Comparison of ENCODE assay signal across 8 cellular contexts in genomic region chr6:28355743-28356665, GRCh38. TPM values are rescaled to one million over a fixed set of nuclear protein-coding genes. Genes with fewer than 3 reads are reported as not detected.
DNase-seq lines count a peak whose midpoint lies in the region; ATAC-seq and TF ChIP-seq lines count a peak whose summit lies in the region.

No MANE protein-coding gene starts in this region.

- H3K4me2 ChIP-seq in BLaER1, result peak overlapping the region; percentile 75
- H3K4me2 ChIP-seq in OCI-LY3 (ENCODE audit: low read length), result peak overlapping the region; percentile 96

- TF ChIP-seq POLR2A in erythroblast (IDR thresholded peaks at IDR 0.05; ENCODE audit: low read length), result peak; percentile 34

- H3K4me3 Mint-ChIP-seq in stimulated activated naive B cell treated with anti-CD40 and anti-IgM and Interleukin-4, amounts not matched to agents 10 μg/mL and 1 μg/mL and 100 μg/mL, for 72 hours, result peak overlapping the region; percentile 89 to 91

- H3K27me3 ChIP-seq in BLaER1 (no peaks in the 10 kb centered on the region), OCI-LY3 (ENCODE audit: low read depth, low read length) (no peaks in the 10 kb centered on the region), mononuclear cell (ENCODE audit: insufficient read depth, low read length) (no peaks in the 10 kb centered on the region)

- peak; percentile 66 for ATAC-seq in GM19372 (IDR thresholded peaks at IDR 0.05; ENCODE audit: low read depth, unreplicated experiment)
- ATAC-seq in stimulated activated naive B cell treated with anti-CD40 and anti-IgM and Interleukin-4, amounts not matched to agents 10 μg/mL and 1 μg/mL and 100 μg/mL, for 72 hours (replicated peaks), result peak; percentile 84 to 85

- H3K9me3 ChIP-seq in BLaER1 (peaks cover 17% of the 10 kb centered on the region), OCI-LY3 (ENCODE audit: insufficient read depth, low read length) (no peaks in the 10 kb centered on the region), mononuclear cell (ENCODE audit: low read depth, low read length) (no peaks in the 10 kb centered on the region)

- peaks cover 4 to 10% of the 10 kb centered on the region in 2 donors for H3K36me3 Mint-ChIP-seq in stimulated activated naive B cell treated with anti-CD40 and anti-IgM and Interleukin-4, amounts not matched to agents 10 μg/mL and 1 μg/mL and 100 μg/mL, for 72 hours

- H3K27me3 Mint-ChIP-seq in stimulated activated naive B cell treated with anti-CD40 and anti-IgM and Interleukin-4, amounts not matched to agents 10 μg/mL and 1 μg/mL and 100 μg/mL, for 72 hours, result no peaks in the 10 kb centered on the region

- H3K36me3 ChIP-seq in BLaER1 (peaks cover 35% of the 10 kb centered on the region), OCI-LY3 (replicated peaks; ENCODE audit: low read depth, low read length) (peaks cover 6% of the 10 kb centered on the region)

- peak overlapping the region; percentile 67 for H3K9ac ChIP-seq in BLaER1
- peak overlapping the region; percentile 48; the same call in 1 of the 2 replicates for H3K9ac ChIP-seq in OCI-LY3 (ENCODE audit: low read length)

- peak overlapping the region; percentile 71 for H3K27ac Mint-ChIP-seq in stimulated activated naive B cell treated with anti-CD40 and anti-IgM and Interleukin-4, amounts not matched to agents 10 μg/mL and 1 μg/mL and 100 μg/mL, for 72 hours

- H3K4me3 ChIP-seq in BLaER1 (peak overlapping the region; percentile 65), OCI-LY3 (ENCODE audit: low read length) (peak overlapping the region; percentile 85), mononuclear cell (ENCODE audit: low read length) (peak overlapping the region; percentile 65)

- peaks cover 16 to 51% of the 10 kb centered on the region in 2 donors for H3K4me1 Mint-ChIP-seq in stimulated activated naive B cell treated with anti-CD40 and anti-IgM and Interleukin-4, amounts not matched to agents 10 μg/mL and 1 μg/mL and 100 μg/mL, for 72 hours

- H3K27ac ChIP-seq in BLaER1 (peak overlapping the region; percentile 23; the same call in 1 of the 2 replicates), OCI-LY3 (ENCODE audit: low read length) (no peak overlapping the region)

- TF ChIP-seq RAD21 in Ishikawa (IDR thresholded peaks at IDR 0.05; ENCODE audit: low read depth), result peak; percentile 81

- peaks cover 0 to 2% of the 10 kb centered on the region in 2 donors for H3K9me3 Mint-ChIP-seq in stimulated activated naive B cell treated with anti-CD40 and anti-IgM and Interleukin-4, amounts not matched to agents 10 μg/mL and 1 μg/mL and 100 μg/mL, for 72 hours

- 0 out of 2 replicates have a peak overlapping the region, but pooled peaks have one; percentile 21 for H2AFZ ChIP-seq in OCI-LY3 (ENCODE audit: low read depth, low read length)

- no peak for TF ChIP-seq EP300 in Ishikawa (IDR thresholded peaks at IDR 0.05; ENCODE audit: borderline replicate concordance)

- H4K20me1 ChIP-seq in BLaER1 (peaks cover 7% of the 10 kb centered on the region; the same call in 1 of the 2 replicates), OCI-LY3 (ENCODE audit: insufficient read depth, low read length) (no peaks in the 10 kb centered on the region)

- TF ChIP-seq CTCF in OCI-LY3 (IDR thresholded peaks at IDR 0.05; ENCODE audit: low read depth, low read length), result peak; percentile 61

- DNase-seq in activated T-cell treated with anti-CD3 and anti-CD28 coated beads, Interleukin-2, amount 50 U/mL, for 1 hour, result peak; percentile 65
- DNase-seq in erythroblast (lab: John Stamatoyannopoulos, UW), result peak; percentile 89 to 91
- DNase-seq in stimulated activated naive B cell treated with anti-CD40 and anti-IgM and Interleukin-4, amounts not matched to agents 10 μg/mL and 1 μg/mL and 100 μg/mL, for 72 hours, result peak; percentile 57

- peaks cover 13% of the 10 kb centered on the region for H3K4me1 ChIP-seq in BLaER1
- peaks cover 8% of the 10 kb centered on the region for H3K4me1 ChIP-seq in OCI-LY3 (ENCODE audit: low read length)
- peaks cover 27% of the 10 kb centered on the region for H3K4me1 ChIP-seq in mononuclear cell (ENCODE audit: insufficient read depth, low read length)

- peaks cover 5% of the 10 kb centered on the region for H3K79me2 ChIP-seq in OCI-LY3 (ENCODE audit: low read length)

TF ChIP-seq in Ishikawa, 13 proteins besides CTCF, POLR2A, EP300 and RAD21:
- TF ChIP-seq REST (IDR thresholded peaks at IDR 0.05; ENCODE audit: low read depth) (no peak), TAF1 (IDR thresholded peaks at IDR 0.05; ENCODE audit: low read depth) (no peak), YY1 (IDR thresholded peaks at IDR 0.05; ENCODE audit: low read depth) (no peak), ZBTB7A (IDR thresholded peaks at IDR 0.05; ENCODE audit: low read depth) (peak; percentile 74; the same call in 1 of the 2 replicates), CREB1 (IDR thresholded peaks at IDR 0.05; ENCODE audit: low read depth) (no peak), USF1 (IDR thresholded peaks at IDR 0.05) (no peak), CEBPB (IDR thresholded peaks at IDR 0.05) (no peak), TEAD4 (IDR thresholded peaks at IDR 0.05) (peak; percentile 43), FOXM1 (IDR thresholded peaks at IDR 0.05; ENCODE audit: borderline replicate concordance, low read depth) (no peak), TCF12 (IDR thresholded peaks at IDR 0.05; ENCODE audit: low read depth) (no peak), NFIC (IDR thresholded peaks at IDR 0.05) (no peak), EGR1 (IDR thresholded peaks at IDR 0.05) (no peak)
- TF ChIP-seq, protein P1, sequence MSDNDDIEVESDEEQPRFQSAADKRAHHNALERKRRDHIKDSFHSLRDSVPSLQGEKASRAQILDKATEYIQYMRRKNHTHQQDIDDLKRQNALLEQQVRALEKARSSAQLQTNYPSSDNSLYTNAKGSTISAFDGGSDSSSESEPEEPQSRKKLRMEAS (IDR thresholded peaks at IDR 0.05), result no peak

RNA-seq across cellular contexts. Expression of gene ZKSCAN3, which starts 6.3 kb away (rescaled TPM):
- 0.52 TPM for total RNA-seq in mononuclear cell

RNA-seq across cellular contexts. Expression of gene ZSCAN31, which starts 20.1 kb away (rescaled TPM):
- 1.3 TPM for total RNA-seq in mononuclear cell

RNA-seq across cellular contexts. Expression of gene ZSCAN12, which starts 43.5 kb away (rescaled TPM):
- total RNA-seq in mononuclear cell, result 4.6 TPM
